Comparison of ENCODE assay signal across 8 cellular contexts in genomic region chr12:101697197-101697929, GRCh38. TPM values are rescaled to one million over a fixed set of nuclear protein-coding genes. Genes with fewer than 3 reads are reported as not detected.
A peak's percentile ranks its signal among the peaks of the same experiment; 100 is the strongest.
DNase-seq lines count a peak whose midpoint lies in the region; ATAC-seq and TF ChIP-seq lines count a peak whose summit lies in the region.

Gene CHPT1, plus strand, starts transcription at chr12:101697640. Its CDS starts 222 bp downstream, at chr12:101697862.

- H3K4me1 ChIP-seq in DOHH2 (ENCODE audit: control insufficient read depth, low read length), result peaks cover 44% of the 10 kb centered on the region
- H3K4me1 ChIP-seq in cardiac muscle cell (ENCODE audit: low read depth), result no peaks in the 10 kb centered on the region

- H3K4me1 Mint-ChIP-seq in activated naive CD4-positive, alpha-beta T cell treated with anti-CD3 and anti-CD28 coated beads, Interleukin-2, amount 50 U/mL, for 24 hours, result peaks cover 32% of the 10 kb centered on the region

- H3K36me3 Mint-ChIP-seq in activated naive CD4-positive, alpha-beta T cell treated with anti-CD3 and anti-CD28 coated beads, Interleukin-2, amount 50 U/mL, for 24 hours, result no peaks in the 10 kb centered on the region

- ATAC-seq in GM21576 (IDR thresholded peaks at IDR 0.05; ENCODE audit: unreplicated experiment) (peak; percentile 59), SK-N-SH treated with all-trans-retinoic acid at 6 μM for 48 hours (peak; percentile 82)

- TF ChIP-seq CTCF in DOHH2 (IDR thresholded peaks at IDR 0.05; ENCODE audit: low read depth, low read length, poor library complexity, severe bottlenecking) (no peak), cardiac muscle cell (IDR thresholded peaks at IDR 0.05; ENCODE audit: low read depth, low read length) (no peak)

- no peaks in the 10 kb centered on the region for H4K20me1 ChIP-seq in DOHH2 (ENCODE audit: control insufficient read depth, insufficient read depth, low read depth, low read length)

- peak within 1 kb of the TSS; percentile 93 for H3K27ac Mint-ChIP-seq in activated naive CD4-positive, alpha-beta T cell treated with anti-CD3 and anti-CD28 coated beads, Interleukin-2, amount 50 U/mL, for 24 hours

- H3K4me3 Mint-ChIP-seq in activated naive CD4-positive, alpha-beta T cell treated with anti-CD3 and anti-CD28 coated beads, Interleukin-2, amount 50 U/mL, for 24 hours, result peak within 1 kb of the TSS; percentile 90

- peaks cover 44% of the 10 kb centered on the region for H3K79me2 ChIP-seq in DOHH2 (ENCODE audit: control insufficient read depth, low read length)

- H3K9me2 ChIP-seq in DOHH2 (replicated peaks; ENCODE audit: control insufficient read depth, low read length), result no peaks in the 10 kb centered on the region

- H3K36me3 ChIP-seq in DOHH2 (ENCODE audit: control insufficient read depth, low read length) (peaks cover 11% of the 10 kb centered on the region), cardiac muscle cell (no peaks in the 10 kb centered on the region)

- H3K27me3 Mint-ChIP-seq in activated naive CD4-positive, alpha-beta T cell treated with anti-CD3 and anti-CD28 coated beads, Interleukin-2, amount 50 U/mL, for 24 hours, result no peaks in the 10 kb centered on the region

- H3K4me2 ChIP-seq in DOHH2 (ENCODE audit: low read length), result peak within 1 kb of the TSS; percentile 79

- no peaks in the 10 kb centered on the region for H3K27me3 ChIP-seq in DOHH2 (ENCODE audit: control insufficient read depth, low read length)
- H3K27me3 ChIP-seq in cardiac muscle cell, result no peaks in the 10 kb centered on the region

- peak within 1 kb of the TSS; percentile 1; the same call in 1 of the 2 replicates for H3K27ac ChIP-seq in DOHH2 (ENCODE audit: low read depth, low read length)
- peak within 1 kb of the TSS; percentile 85 for H3K27ac ChIP-seq in cardiac muscle cell

- in situ Hi-C loops in KBM-7 (cut with MboI; ENCODE audit: low pct_unique_long_range_greater_than_20kb, low sequenced_read_pairs), result no loop called here

- H3K9me3 Mint-ChIP-seq in activated naive CD4-positive, alpha-beta T cell treated with anti-CD3 and anti-CD28 coated beads, Interleukin-2, amount 50 U/mL, for 24 hours, result no peaks in the 10 kb centered on the region

- H3K9me3 ChIP-seq in DOHH2 (ENCODE audit: control insufficient read depth, insufficient read depth, low read length) (no peaks in the 10 kb centered on the region), cardiac muscle cell (ENCODE audit: low read depth) (no peaks in the 10 kb centered on the region)

- H3K4me3 ChIP-seq in DOHH2 (ENCODE audit: low read length), result peak within 1 kb of the TSS; percentile 85
- peak within 1 kb of the TSS; percentile 98 for H3K4me3 ChIP-seq in cardiac muscle cell

- intact Hi-C loops in posterior vena cava (cut with DNase I), result no loop called here

- H3F3A ChIP-seq in DOHH2 (ENCODE audit: control insufficient read depth, insufficient read depth), result no peaks in the 10 kb centered on the region

- peak; percentile 73 for DNase-seq in KBM-7
- DNase-seq in cardiac muscle cell (ENCODE audit: low read depth in 1 of 2, low spot score in 1 of 2), result peak; percentile 59 to 84
- DNase-seq in posterior vena cava (ENCODE audit: low spot score), result peak; percentile 89
- DNase-seq in ureter (ENCODE audit: low spot score), result peak; percentile 63

TF ChIP-seq in SK-N-SH treated with all-trans-retinoic acid at 6 μM for 48 hours, 23 proteins besides CTCF, POLR2A, EP300 and RAD21:
- TF ChIP-seq CSDC2 (CRISPR knock-in tag; IDR thresholded peaks at IDR 0.05) (no peak), ISL1 (CRISPR knock-in tag; IDR thresholded peaks at IDR 0.05) (no peak), TOX (CRISPR knock-in tag; IDR thresholded peaks at IDR 0.05; ENCODE audit: borderline replicate concordance) (no peak), GLIS3 (CRISPR knock-in tag; IDR thresholded peaks at IDR 0.05) (no peak), ZFP30 (CRISPR knock-in tag; IDR thresholded peaks at IDR 0.05) (no peak), POU6F1 (CRISPR knock-in tag; IDR thresholded peaks at IDR 0.05; ENCODE audit: borderline replicate concordance, low read depth) (no peak), ZNF70 (CRISPR knock-in tag; IDR thresholded peaks at IDR 0.05) (no peak), RARB (CRISPR knock-in tag; IDR thresholded peaks at IDR 0.05) (no peak)

RNA-seq across cellular contexts. Expression of gene CHPT1, which starts in this region (rescaled TPM):
- total RNA-seq in cardiac muscle cell (13.7 and 35.6 TPM in 2 replicates), posterior vena cava (10 to 100 TPM; 45.6 to 49.1 TPM), ureter (49.9 TPM)
- 44.4 and 51.1 TPM in 2 replicates for polyA plus RNA-seq in cardiac muscle cell

Comparison
In these comparisons a context has a peak if more than half of its experiments do, and no peak if none do; other contexts are left out.
1. Peak in every context shown above with its lines: DNase-seq, ATAC-seq, H3K4me3 ChIP-seq and H3K27ac ChIP-seq.